ENCODE assay signal across 8 cellular contexts in genomic region chr20:36085686-36086267, GRCh38.
A peak's percentile ranks its signal among the peaks of the same experiment; 100 is the strongest.
DNase-seq lines count a peak whose midpoint lies in the region; ATAC-seq and TF ChIP-seq lines count a peak whose summit lies in the region.

No MANE protein-coding gene starts in this region.

- in situ Hi-C loops in Panc1 (cut with HindIII; ENCODE audit: low pct_unique_long_range_greater_than_20kb, low sequenced_read_pairs), result no loop called here

- H3K27ac ChIP-seq in Panc1 (ENCODE audit: low read length), result peak overlapping the region; percentile 21; the same call in 1 of the 2 replicates
- H3K27ac ChIP-seq in epithelial cell of prostate, result peak overlapping the region; percentile 87

- peak overlapping the region; percentile 93 for H3K27ac Mint-ChIP-seq in progenitor cell of endocrine pancreas

- H3K4me1 ChIP-seq in Panc1 (ENCODE audit: control insufficient read depth, insufficient read depth, low read length), result peaks cover 10% of the 10 kb centered on the region

- H3K27me3 ChIP-seq in Panc1 (ENCODE audit: control insufficient read depth, insufficient read depth, low read length), result no peaks in the 10 kb centered on the region

- POLR2A ChIA-PET in Panc1 (lab: Charles Lee), result interaction anchor here (0.7 kb wide), 1 partner anchor 370 kb away, joined by 11 read pairs; no protein-coding TSS in a partner anchor

- peaks cover 3% of the 10 kb centered on the region for H3K9me3 Mint-ChIP-seq in progenitor cell of endocrine pancreas (ENCODE audit: low read depth)

- peaks cover 13% of the 10 kb centered on the region for H3K27me3 Mint-ChIP-seq in progenitor cell of endocrine pancreas

- H3K36me3 Mint-ChIP-seq in progenitor cell of endocrine pancreas (ENCODE audit: insufficient read depth), result peaks cover 1% of the 10 kb centered on the region

- CTCF ChIA-PET in Panc1 (lab: Charles Lee), result interaction anchor here (0.9 kb wide), 1 partner anchor 10 kb away, joined by 3 read pairs; no protein-coding TSS in a partner anchor

- no peaks in the 10 kb centered on the region for H3K36me3 ChIP-seq in Panc1 (ENCODE audit: control insufficient read depth, insufficient read depth, low read length)

- no peak overlapping the region for H3K4me3 ChIP-seq in Panc1 (ENCODE audit: low read depth in 2 of 2, low read length in 2 of 2)

- no TSS peak for BruUV-seq in Panc1 (replicated peaks; lab: Mats Ljungman, UMichigan)

- intact Hi-C loops in Panc1 (cut with micrococcal nuclease; ENCODE audit: unreplicated experiment), result no loop called here

- DNase-seq in H4 (ENCODE audit: low spot score), result peak; percentile 61
- peak; percentile 85 for DNase-seq in Panc1 (ENCODE audit: low read depth, low spot score)
- DNase-seq in epithelial cell of prostate (ENCODE audit: low read depth, low spot score), result peak; percentile 75
- no peak for DNase-seq in progenitor cell of endocrine pancreas (ENCODE audit: low spot score, unreplicated experiment)
- DNase-seq in globus pallidus (ENCODE audit: low spot score), result no peak
- no peak for DNase-seq in NCI-H345 treated with DMSO at 0.1 percent for 48 hours (lab: John Stamatoyannopoulos, UW; ENCODE audit: unreplicated experiment)
- no peak for DNase-seq in activated CD4-positive, alpha-beta T cell treated with anti-CD3 and anti-CD28 coated beads for 4 hours

- TF ChIP-seq CTCF in Panc1 (IDR thresholded peaks at IDR 0.05) (no peak), progenitor cell of endocrine pancreas (IDR thresholded peaks at IDR 0.05; ENCODE audit: unreplicated experiment) (no peak)

- peak overlapping the region; percentile 32 for H3K4me3 Mint-ChIP-seq in progenitor cell of endocrine pancreas (ENCODE audit: low read depth)

- no peaks in the 10 kb centered on the region; the same call in 1 of the 2 replicates for H3K9me3 ChIP-seq in Panc1 (ENCODE audit: control insufficient read depth, insufficient read depth, low read depth, low read length)

- ATAC-seq in Panc1, result peak; percentile 94
- ATAC-seq in GM21390 (IDR thresholded peaks at IDR 0.05; ENCODE audit: unreplicated experiment), result no peak

- H3K4me1 Mint-ChIP-seq in progenitor cell of endocrine pancreas (ENCODE audit: low read depth), result peaks cover 24% of the 10 kb centered on the region

Comparison
In these comparisons a context has a peak if more than half of its experiments do, and no peak if none do; other contexts are left out.
1. DNase-seq: peak in H4 (single experiment), Panc1 (single experiment) and epithelial cell of prostate (single experiment); none in progenitor cell of endocrine pancreas (single experiment), globus pallidus (single experiment), NCI-H345 treated with DMSO at 0.1 percent for 48 hours (single experiment) and activated CD4-positive, alpha-beta T cell treated with anti-CD3 and anti-CD28 coated beads for 4 hours (0 of 2).